In the genomic region with DNA sequence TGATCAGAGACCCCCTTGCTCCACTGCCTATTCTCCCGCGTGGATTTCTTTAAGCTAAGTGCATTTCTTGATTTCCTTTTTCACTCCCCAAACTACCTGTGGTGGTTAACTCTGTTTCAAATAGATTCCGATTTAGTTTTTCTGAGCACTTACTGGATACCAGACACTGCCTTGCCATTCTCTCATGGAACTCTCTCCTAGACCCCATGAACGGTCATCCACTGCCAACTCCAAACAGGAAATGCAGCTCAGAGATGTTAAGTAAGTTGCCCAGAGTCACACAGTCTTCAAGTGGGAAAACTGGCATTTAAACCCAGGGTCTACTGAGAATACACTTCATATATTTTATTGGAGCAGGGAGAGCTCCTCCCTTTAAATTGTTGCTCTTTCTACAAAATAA, we compare ENCODE assay signal across 1 cellular context.
TF ChIP-seq lines count a peak whose summit lies in the region.

No MANE protein-coding gene starts in this region.

TF ChIP-seq in K562, 482 proteins besides CTCF, POLR2A, EP300 and RAD21 (continued from another document):
- TF ChIP-seq ARID3B (CRISPR knock-in tag; IDR thresholded peaks at IDR 0.05; ENCODE audit: borderline replicate concordance), result no peak
